Comparison of ENCODE assay signal across 8 cellular contexts in genomic region chr6:7155871-7156579, GRCh38. TPM values are rescaled to one million over a fixed set of nuclear protein-coding genes. Genes with fewer than 3 reads are reported as not detected.
DNase-seq lines count a peak whose midpoint lies in the region; ATAC-seq, FAIRE-seq and TF ChIP-seq lines count a peak whose summit lies in the region.

No MANE protein-coding gene starts in this region.

- no peak overlapping the region for H3K4me3 Mint-ChIP-seq in WTC11

- peak overlapping the region; percentile 92 for H3K27ac Mint-ChIP-seq in WTC11

- no peak for FAIRE-seq in HTR-8/SVneo (lab: Jason Lieb, UNC)

- DNase-seq in WTC11 (ENCODE audit: low spot score): no peak
- no peak for DNase-seq in omental fat pad (ENCODE audit: low spot score)
- DNase-seq in activated CD4-positive, CD25-positive, alpha-beta regulatory T cell treated with anti-CD3 and anti-CD28 coated beads, Interleukin-2, amount 50 U/mL, for 72 hours: no peak
- no peak for DNase-seq in SKM-1 (lab: John Stamatoyannopoulos, UW; ENCODE audit: unreplicated experiment)
- no peak for DNase-seq in amniotic stem cell (lab: John Stamatoyannopoulos, UW)
- no peak for DNase-seq in HTR-8/SVneo (ENCODE audit: insufficient read length, low spot score)

- POLR2A ChIA-PET in WTC11 (lab: Charles Lee): interaction anchor here (0.6 to 1.0 kb wide), 4 partner anchors 9 to 168 kb away, joined by 3 to 4 read pairs (median 3); no protein-coding TSS in a partner anchor

- CTCF ChIA-PET in WTC11 (lab: Charles Lee): interaction anchor here (0.9 kb wide), 1 partner anchor 11 kb away, joined by 4 read pairs; no protein-coding TSS in a partner anchor

- TF ChIP-seq CTCF in WTC11 (IDR thresholded peaks at IDR 0.05) (no peak), omental fat pad (IDR thresholded peaks at IDR 0.05) (no peak)

- no peaks in the 10 kb centered on the region for H3K27me3 Mint-ChIP-seq in WTC11 (ENCODE audit: low read depth)

- no peaks in the 10 kb centered on the region for H3K9me3 Mint-ChIP-seq in WTC11

- H3K4me1 Mint-ChIP-seq in WTC11: peaks cover 84% of the 10 kb centered on the region

- H3K36me3 Mint-ChIP-seq in WTC11: no peaks in the 10 kb centered on the region

- ATAC-seq in GM18868 (IDR thresholded peaks at IDR 0.05; ENCODE audit: unreplicated experiment) (peak; percentile 29), HG02678 (IDR thresholded peaks at IDR 0.05; ENCODE audit: unreplicated experiment) (peak; percentile 49), WTC11 (peak; percentile 52), omental fat pad (ENCODE audit: low FRiP score) (peak; percentile 58)

TF ChIP-seq in WTC11, 78 proteins besides CTCF, POLR2A, EP300 and RAD21:
- TF ChIP-seq MAX (CRISPR knock-in tag; IDR thresholded peaks at IDR 0.05): no peak
- no peak for TF ChIP-seq ZNF512 (CRISPR knock-in tag; IDR thresholded peaks at IDR 0.05; ENCODE audit: borderline replicate concordance)

RNA-seq across cellular contexts. Expression of gene RREB1, which starts 48.3 kb away (rescaled TPM):
- total RNA-seq in WTC11 (2021) (38.5 to 39.4 TPM (median 39.4 TPM) in 3 replicates), omental fat pad (10 to 100 TPM; 24.9 to 48.1 (median 40.6) TPM)
